8 cellular contexts compared by ENCODE assay signal in the genomic region with DNA sequence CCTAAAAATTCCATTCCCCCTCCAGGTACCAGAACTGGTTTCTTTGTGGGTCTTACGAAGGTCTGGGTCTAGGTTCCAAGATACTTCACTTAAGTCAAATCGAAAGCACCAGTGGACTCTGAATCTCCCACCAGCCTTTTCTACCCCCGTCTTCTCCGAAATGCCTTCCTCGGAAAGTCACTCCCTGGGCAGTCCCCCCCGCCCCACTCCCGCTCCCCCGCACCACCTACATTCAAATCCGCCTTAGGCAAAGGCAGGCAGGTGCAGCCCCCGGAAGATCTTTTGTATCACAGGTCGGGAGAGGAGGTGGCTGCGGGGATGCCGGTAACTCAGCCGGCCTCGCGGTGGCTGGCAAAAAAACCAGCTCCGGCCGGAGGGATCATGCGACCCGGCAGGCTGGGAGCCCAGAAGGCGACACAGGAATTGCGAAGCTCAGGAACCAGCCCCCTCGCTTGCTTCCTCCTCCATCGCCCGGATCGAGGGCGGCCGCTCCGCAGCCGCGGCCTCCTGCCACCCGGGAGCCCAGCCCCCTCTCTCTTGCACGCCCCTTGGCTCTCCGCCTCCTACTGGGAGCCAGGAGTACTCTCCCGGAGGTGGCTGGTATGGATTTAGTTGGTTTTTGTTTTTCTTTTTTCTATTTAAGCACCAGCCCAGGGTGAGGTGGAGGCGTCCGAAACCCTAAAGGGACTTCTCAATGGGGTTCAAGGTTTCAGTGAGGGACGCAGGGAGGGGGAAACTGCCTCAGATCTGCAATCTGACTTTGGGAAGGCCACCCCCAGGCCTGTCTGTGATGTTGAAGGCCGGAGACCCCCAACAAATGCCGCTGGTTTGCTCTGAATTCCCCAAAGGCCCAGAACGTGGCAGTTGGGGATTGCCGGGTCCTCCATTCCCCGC. TPM values are rescaled to one million over a fixed set of nuclear protein-coding genes. Genes with fewer than 3 reads are reported as not detected.
DNase-seq lines count a peak whose midpoint lies in the region; ATAC-seq and TF ChIP-seq lines count a peak whose summit lies in the region.

A gene (minus strand): TSS at position 481 of the 894 bp plus-strand sequence. CDS start 650 bp downstream, outside the sequence.

- peaks cover 51% of the 10 kb centered on the region for H3K4me1 Mint-ChIP-seq in dendritic cell treated with granulocyte-macrophage colony-stimulating factor and Interleukin-4, amounts not matched to agents 40 ng/mL and 50 ng/mL, for 4 days (ENCODE audit: low read depth)

- H3K36me3 Mint-ChIP-seq in dendritic cell treated with granulocyte-macrophage colony-stimulating factor and Interleukin-4, amounts not matched to agents 40 ng/mL and 50 ng/mL, for 4 days (ENCODE audit: low read depth): peaks cover 53% of the 10 kb centered on the region

- peaks cover 15 to 55% of the 10 kb centered on the region in 2 donors for H3K4me1 ChIP-seq in left lung

- peak within 1 kb of the TSS; percentile 93 for H3K4me3 Mint-ChIP-seq in dendritic cell treated with granulocyte-macrophage colony-stimulating factor and Interleukin-4, amounts not matched to agents 40 ng/mL and 50 ng/mL, for 4 days

- DNase-seq in GM04503 (ENCODE audit: low read depth) (peak; percentile 53), NCI-H524 treated with DMSO at 0.1 percent for 48 hours (lab: John Stamatoyannopoulos, UW) (peak; percentile 31), left lung (peak; percentile 87 to 96)
- peak; percentile 52 to 74 for DNase-seq in activated CD4-positive, alpha-beta T cell treated with anti-CD3 and anti-CD28 coated beads, Interleukin-2, amount 50 U/mL, for 24 hours (ENCODE audit: low read depth in 1 of 2, low spot score in 1 of 2)
- DNase-seq in stimulated activated CD4-positive, alpha-beta T cell treated with anti-CD3 and anti-CD28 coated beads, Interleukin-2, amount 100 ng/mL, for 48 hours: peak; percentile 62 to 66

- no peaks in the 10 kb centered on the region for H3K27me3 ChIP-seq in left lung

- no peaks in the 10 kb centered on the region for H3K9me3 ChIP-seq in left lung

- intact Hi-C loops in dendritic cell treated with granulocyte-macrophage colony-stimulating factor and Interleukin-4, amounts not matched to agents 40 ng/mL and 50 ng/mL, for 4 days (cut with micrococcal nuclease): loop anchor here (1.0 to 2.0 kb wide), 4 partner anchors 16 to 61 kb away; a partner anchor contains a TSS
- intact Hi-C loops in left lung (cut with DNase I): loop anchor here (5.0 to 10.0 kb wide), 2 partner anchors 55 to 58 kb away; no protein-coding TSS in a partner anchor

- peak within 1 kb of the TSS; percentile 97 for H3K27ac Mint-ChIP-seq in dendritic cell treated with granulocyte-macrophage colony-stimulating factor and Interleukin-4, amounts not matched to agents 40 ng/mL and 50 ng/mL, for 4 days

- peak within 1 kb of the TSS; percentile 65 to 85 for H3K4me3 ChIP-seq in left lung

- ATAC-seq in HG03108 (IDR thresholded peaks at IDR 0.05; ENCODE audit: unreplicated experiment) (peak; percentile 17), left lung (peak; percentile 72), HG03159 (IDR thresholded peaks at IDR 0.05; ENCODE audit: unreplicated experiment) (no peak)

- peaks cover 0 to 22% of the 10 kb centered on the region in 2 donors for H3K36me3 ChIP-seq in left lung

- TF ChIP-seq CTCF in left lung (IDR thresholded peaks at IDR 0.05): peak; percentile 62 to 75

- H3K27ac ChIP-seq in left lung: peak within 1 kb of the TSS; percentile 97 to 99

- no peaks in the 10 kb centered on the region for H3K27me3 Mint-ChIP-seq in dendritic cell treated with granulocyte-macrophage colony-stimulating factor and Interleukin-4, amounts not matched to agents 40 ng/mL and 50 ng/mL, for 4 days

- no peaks in the 10 kb centered on the region for H3K9me3 Mint-ChIP-seq in dendritic cell treated with granulocyte-macrophage colony-stimulating factor and Interleukin-4, amounts not matched to agents 40 ng/mL and 50 ng/mL, for 4 days

RNA-seq across cellular contexts. Expression of the gene that starts here (rescaled TPM):
- total RNA-seq in left lung: 100 to 1,000 TPM; 122 to 181 TPM

Comparison
In these comparisons a context has a peak if more than half of its experiments do, and no peak if none do; other contexts are left out.
1. DNase-seq: peak in every context shown above with its lines; median percentile 92 in left lung; 64 in stimulated activated CD4-positive, alpha-beta T cell treated with anti-CD3 and anti-CD28 coated beads, Interleukin-2, amount 100 ng/mL, for 48 hours; 63 in activated CD4-positive, alpha-beta T cell treated with anti-CD3 and anti-CD28 coated beads, Interleukin-2, amount 50 U/mL, for 24 hours; 53 in GM04503; 31 in NCI-H524 treated with DMSO at 0.1 percent for 48 hours.